Comparison of ENCODE assay signal across 26 cellular contexts in genomic region chr2:176075476-176075875, GRCh38. TPM values are rescaled to one million over a fixed set of nuclear protein-coding genes. Genes with fewer than 3 reads are reported as not detected.
DNase-seq lines count a peak whose midpoint lies in the region; ATAC-seq, FAIRE-seq and TF ChIP-seq lines count a peak whose summit lies in the region.
"Had no signal": no experiment of that assay in that cellular context is flagged by ENCODE, and none has a peak within 500 bp of the region (broad histone marks: within the 10 kb centered on the region; RNA-seq: fewer than 3 reads in every experiment).

No MANE protein-coding gene starts in this region.

- H3K27ac Mint-ChIP-seq in activated naive CD4-positive, alpha-beta T cell treated with anti-CD3 and anti-CD28 coated beads, Interleukin-2, amount 10 ng/mL, durations not matched to agents 7 days and 5 days = no peak overlapping the region
- H3K27ac Mint-ChIP-seq in Caco-2 (ENCODE audit: unreplicated experiment) = no peak overlapping the region
- H3K27ac Mint-ChIP-seq: activated CD4-positive, alpha-beta memory T cell treated with anti-CD3 and anti-CD28 coated beads for 36 hours; stimulated activated effector memory CD8-positive, alpha-beta T cell treated with anti-CD3 and anti-CD28 coated beads, Interleukin-12 subunit alpha, Interleukin-12 subunit beta, amount 100 ng/mL, for 72 hours; T-helper 2 cell treated with Interferon-gamma antibody and Interleukin-4, amounts not matched to agents 5 μg/mL and 100 μg/mL, for 36 hours had no signal

- H2AFZ ChIP-seq in K562 (ENCODE audit: low read depth, low read length) (peak overlapping the region; percentile 48; the same call in 1 of the 2 replicates), neural cell (ENCODE audit: low read depth, low read length) (no peak overlapping the region), SK-N-SH (ENCODE audit: low read depth) (no peak overlapping the region)

- H3K79me2 ChIP-seq in K562 (ENCODE audit: control insufficient read depth, insufficient read depth, low read length) (no peaks in the 10 kb centered on the region), neural cell (replicated peaks; ENCODE audit: insufficient read depth, low read length) (no peaks in the 10 kb centered on the region), SK-N-SH (ENCODE audit: insufficient read depth) (no peaks in the 10 kb centered on the region)

- H3F3A ChIP-seq in neural cell (ENCODE audit: insufficient read depth, low read length, poor library complexity, severe bottlenecking) (no peaks in the 10 kb centered on the region), SK-N-SH (replicated peaks; ENCODE audit: insufficient read depth) (peaks cover 3% of the 10 kb centered on the region)

- H3K4me3 ChIP-seq in K562 (no peak overlapping the region), neural cell (ENCODE audit: low read length) (no peak overlapping the region), SK-N-SH (ENCODE audit: low read depth in 2 of 2, low read length in 1 of 2) (no peak overlapping the region), prostate gland (no peak overlapping the region), Caco-2 (ENCODE audit: low read depth, low read length) (no peak overlapping the region)
- H3K4me3 ChIP-seq: ovary had no signal

- no peaks in the 10 kb centered on the region; the same call in 1 of the 2 replicates for H4K20me1 ChIP-seq in K562 (replicated peaks; ENCODE audit: control insufficient read depth, insufficient read depth, low read length)
- no peaks in the 10 kb centered on the region for H4K20me1 ChIP-seq in neural cell (ENCODE audit: insufficient read depth)
- no peaks in the 10 kb centered on the region for H4K20me1 ChIP-seq in SK-N-SH (ENCODE audit: insufficient read depth)

- no TSS peak for BruUV-seq in K562 (replicated peaks; lab: Mats Ljungman, UMichigan)
- no TSS peak for BruUV-seq in Caco-2 (replicated peaks; lab: Mats Ljungman, UMichigan)

- no peaks in the 10 kb centered on the region for H3K9me3 ChIP-seq in ES-I3 (ENCODE audit: control insufficient read depth, insufficient read depth, low read length)
- H3K9me3 ChIP-seq in K562 (replicated peaks; ENCODE audit: control insufficient read depth, insufficient read depth, low read depth, low read length) = no peaks in the 10 kb centered on the region
- peaks cover 4% of the 10 kb centered on the region for H3K9me3 ChIP-seq in neural cell (ENCODE audit: low read length)
- H3K9me3 ChIP-seq in SK-N-SH = no peaks in the 10 kb centered on the region
- no peaks in the 10 kb centered on the region for H3K9me3 ChIP-seq in prostate gland
- H3K9me3 ChIP-seq in Caco-2 = peaks cover under 1% of the 10 kb centered on the region; the same call in 1 of the 2 replicates
- H3K9me3 ChIP-seq: ovary had no signal

- intact Hi-C loops in K562 (cut with micrococcal nuclease) = loop anchor here (10.0 kb wide), 1 partner anchor 211 kb away; no protein-coding TSS in a partner anchor
- intact Hi-C loops in prostate gland (cut with DNase I) = loop anchor here (5.0 kb wide), 1 partner anchor 73 kb away; the partner anchor contains the start of gene LNPK
- intact Hi-C loops in Caco-2 (cut with micrococcal nuclease; ENCODE audit: unreplicated experiment) = no loop called here

- TF ChIP-seq CTCF in K562 (IDR thresholded peaks at IDR 0.05 in 2 of 3, conservative IDR thresholded peaks at IDR 0.05 in 1 of 3; ENCODE audit: insufficient read depth in 2 of 3, low read depth in 1 of 3, low read length in 3 of 3) (no peak), neural cell (IDR thresholded peaks at IDR 0.05; ENCODE audit: poor library complexity, severe bottlenecking) (no peak), SK-N-SH (IDR thresholded peaks at IDR 0.05) (no peak), prostate gland (IDR thresholded peaks at IDR 0.05) (no peak), Caco-2 (IDR thresholded peaks at IDR 0.05; ENCODE audit: insufficient read depth in 1 of 2, low read depth in 1 of 2, low read length in 1 of 2, severe bottlenecking in 1 of 2, unreplicated experiment in 1 of 2) (no peak)

- peak overlapping the region; percentile 39; the same call in 1 of the 2 replicates for H3K9ac ChIP-seq in ES-I3 (ENCODE audit: low read depth, low read length)
- H3K9ac ChIP-seq in K562 (ENCODE audit: insufficient read depth in 1 of 2, low read depth in 2 of 2, low read length in 2 of 2) = no peak overlapping the region
- H3K9ac ChIP-seq in neural cell (ENCODE audit: low read length) = no peak overlapping the region
- no peak overlapping the region for H3K9ac ChIP-seq in SK-N-SH

- no peaks in the 10 kb centered on the region for H3K9me1 ChIP-seq in K562 (ENCODE audit: control insufficient read depth, insufficient read depth, low read length)

- 3% methylated on average over 15 of the region's 15 CpGs for WGBS in K562 (ENCODE audit: insufficient coverage, low coverage, missing lambda C conversion rate)
- WGBS in SK-N-SH (ENCODE audit: low lambda C conversion rate) = 60% methylated on average over 15 of the region's 15 CpGs
- WGBS in prostate gland = 8% methylated on average over 15 of the region's 15 CpGs

- CTCF ChIA-PET in K562 (lab: Yijun Ruan, JAX; ENCODE audit: low intra/inter-chr PET ratio) = no interaction called here
- CTCF ChIA-PET in SK-N-SH (lab: Yijun Ruan, JAX) = interaction anchor here (0.6 to 3.3 kb wide), 6 partner anchors 10 to 660 kb away, joined by 3 to 10 read pairs (median 4); partner anchors contain the start of gene HOXD13
- CTCF ChIA-PET in activated naive CD4-positive, alpha-beta T cell treated with anti-CD3 and anti-CD28 coated beads, Interleukin-2, amount 10 ng/mL, durations not matched to agents 7 days and 5 days (lab: Charles Lee) = interaction anchor here (0.6 kb wide), 1 partner anchor 39 kb away, joined by 3 read pairs; no protein-coding TSS in a partner anchor
- CTCF ChIA-PET in Caco-2 (lab: Charles Lee) = interaction anchor here (0.5 kb wide), 1 partner anchor 755 kb away, joined by 4 read pairs; no protein-coding TSS in a partner anchor

- H3K27ac ChIP-seq in K562 (ENCODE audit: extremely low read depth, low read depth, low read length) (no peak overlapping the region), neural cell (ENCODE audit: low read length) (no peak overlapping the region), SK-N-SH (ENCODE audit: low read depth in 2 of 2, low read length in 1 of 2) (no peak overlapping the region), prostate gland (no peak overlapping the region)
- H3K27ac ChIP-seq: ovary had no signal

- peaks cover 11% of the 10 kb centered on the region for H3K9me3 Mint-ChIP-seq in activated naive CD4-positive, alpha-beta T cell treated with anti-CD3 and anti-CD28 coated beads, Interleukin-2, amount 10 ng/mL, durations not matched to agents 7 days and 5 days
- no peaks in the 10 kb centered on the region for H3K9me3 Mint-ChIP-seq in Caco-2 (ENCODE audit: unreplicated experiment)

- FAIRE-seq in K562 (lab: Jason Lieb, UNC) = no peak
- FAIRE-seq: frontal cortex, GM12891, H54 had no signal

- H3K27me3 Mint-ChIP-seq in activated naive CD4-positive, alpha-beta T cell treated with anti-CD3 and anti-CD28 coated beads, Interleukin-2, amount 10 ng/mL, durations not matched to agents 7 days and 5 days = peaks cover 83% of the 10 kb centered on the region
- H3K27me3 Mint-ChIP-seq in Caco-2 (ENCODE audit: insufficient read depth, unreplicated experiment) = peaks cover 29% of the 10 kb centered on the region

- H3K27me3 ChIP-seq in K562 (ENCODE audit: control insufficient read depth in 2 of 2, insufficient read depth in 2 of 2, low read length in 2 of 2) = peaks cover 60 to 62% of the 10 kb centered on the region in 2 experiments
- peaks cover 98% of the 10 kb centered on the region for H3K27me3 ChIP-seq in neural cell (ENCODE audit: insufficient read depth, low read depth, low read length)
- peaks cover 25% of the 10 kb centered on the region for H3K27me3 ChIP-seq in SK-N-SH (ENCODE audit: insufficient read depth)
- peaks cover 11% of the 10 kb centered on the region for H3K27me3 ChIP-seq in prostate gland (replicated peaks; ENCODE audit: insufficient read depth)
- peaks cover 3% of the 10 kb centered on the region; the same call in 1 of the 2 replicates for H3K27me3 ChIP-seq in Caco-2 (replicated peaks; ENCODE audit: control insufficient read depth, insufficient read depth, low read length)

- TF ChIP-seq EP300 in K562 (IDR thresholded peaks at IDR 0.05; ENCODE audit: low read length) (no peak), neural cell (conservative IDR thresholded peaks at IDR 0.05; ENCODE audit: poor library complexity, severe bottlenecking) (no peak), SK-N-SH (IDR thresholded peaks at IDR 0.05; ENCODE audit: borderline replicate concordance in 1 of 2, low read depth in 1 of 2, low read length in 1 of 2) (no peak)

- H3K36me3 ChIP-seq in ES-I3 (ENCODE audit: insufficient read depth, low read length) = no peaks in the 10 kb centered on the region
- H3K36me3 ChIP-seq in K562 (ENCODE audit: control insufficient read depth, insufficient read depth, low read length) = no peaks in the 10 kb centered on the region
- H3K36me3 ChIP-seq in neural cell (ENCODE audit: insufficient read depth, low read length) = no peaks in the 10 kb centered on the region
- no peaks in the 10 kb centered on the region for H3K36me3 ChIP-seq in SK-N-SH (replicated peaks in 1 of 2; ENCODE audit: control insufficient read depth in 1 of 2, insufficient read depth in 2 of 2, low read length in 1 of 2)
- no peaks in the 10 kb centered on the region for H3K36me3 ChIP-seq in prostate gland
- no peaks in the 10 kb centered on the region for H3K36me3 ChIP-seq in Caco-2 (ENCODE audit: control insufficient read depth, insufficient read depth, low read length)
- H3K36me3 ChIP-seq: ovary had no signal

- ATAC-seq in K562 = no peak
- ATAC-seq: PC-3; stimulated activated effector memory CD8-positive, alpha-beta T cell treated with anti-CD3 and anti-CD28 coated beads, Interleukin-12 subunit alpha, Interleukin-12 subunit beta, amount 100 ng/mL, for 72 hours had no signal

- H3K4me1 ChIP-seq in ES-I3 (ENCODE audit: insufficient read depth, low read length) = no peaks in the 10 kb centered on the region
- H3K4me1 ChIP-seq in K562 (replicated peaks in 1 of 2; ENCODE audit: control insufficient read depth in 2 of 2, insufficient read depth in 2 of 2, low read length in 2 of 2) = peaks cover 3 to 24% of the 10 kb centered on the region in 2 experiments; a peak in 3 of 5 replicates
- H3K4me1 ChIP-seq in SK-N-SH (ENCODE audit: control insufficient read depth in 1 of 2, insufficient read depth in 2 of 2, low read depth in 1 of 2, low read length in 1 of 2) = peaks cover 0 to 5% of the 10 kb centered on the region in 2 experiments; a peak in 1 of 4 replicates
- no peaks in the 10 kb centered on the region for H3K4me1 ChIP-seq in prostate gland (replicated peaks)
- H3K4me1 ChIP-seq in Caco-2 = 0 out of 2 replicates have a peak, but pooled peaks cover 3% of the 10 kb centered on the region

- TF ChIP-seq POLR2A in K562 (conservative IDR thresholded peaks at IDR 0.05) (no peak), prostate gland (IDR thresholded peaks at IDR 0.05) (no peak)

- peaks cover 6% of the 10 kb centered on the region for H3K36me3 Mint-ChIP-seq in activated naive CD4-positive, alpha-beta T cell treated with anti-CD3 and anti-CD28 coated beads, Interleukin-2, amount 10 ng/mL, durations not matched to agents 7 days and 5 days
- no peaks in the 10 kb centered on the region for H3K36me3 Mint-ChIP-seq in Caco-2 (ENCODE audit: insufficient read depth, unreplicated experiment)

- POLR2A ChIA-PET in K562 (lab: Yijun Ruan, JAX) (interaction anchor here (0.7 to 1.0 kb wide), 2 partner anchors 73 to 1394 kb away, joined by 3 read pairs; partner anchors contain the start of gene LNPK), SK-N-SH (lab: Yijun Ruan, JAX) (no interaction called here), Caco-2 (lab: Charles Lee) (no interaction called here)

- in situ Hi-C loops in K562 (cut with MboI) = loop anchor here (10.0 to 25.0 kb wide), 2 partner anchors 391 to 1038 kb away; no protein-coding TSS in a partner anchor

- H3K9me2 ChIP-seq in neural cell (ENCODE audit: insufficient read depth, low read length) (no peaks in the 10 kb centered on the region), SK-N-SH (no peaks in the 10 kb centered on the region)

- DNase-seq in NCI-H1694 treated with DMSO at 0.1 percent for 48 hours (lab: John Stamatoyannopoulos, UW) (peak; percentile 90), K562 (ENCODE audit: extremely low read depth in 1 of 4, low spot score in 3 of 4) (peak in 1 of 4 experiments; percentile 37), SK-N-SH (no peak), prostate gland (ENCODE audit: low spot score) (no peak), Caco-2 (no peak)
- DNase-seq in activated naive CD4-positive, alpha-beta T cell treated with anti-CD3 and anti-CD28 coated beads, Interleukin-2, amount 10 ng/mL, durations not matched to agents 7 days and 5 days = no peak
- DNase-seq: activated CD4-positive, alpha-beta memory T cell treated with anti-CD3 and anti-CD28 coated beads for 36 hours; activated naive CD4-positive, alpha-beta T cell treated with Interleukin-2 at 50 U/mL for 16 hours; CD4-positive, alpha-beta memory T cell; DMS153; NCI-H748 treated with DMSO at 0.1 percent for 48 hours; ovary; PC-3 had no signal

- TF ChIP-seq RAD21 in K562 (CRISPR knock-in tag; conservative IDR thresholded peaks at IDR 0.05 in 1 of 2, IDR thresholded peaks at IDR 0.05 in 1 of 2) = no peak
- no peak for TF ChIP-seq RAD21 in neural cell (conservative IDR thresholded peaks at IDR 0.05)
- TF ChIP-seq RAD21 in SK-N-SH (IDR thresholded peaks at IDR 0.05; ENCODE audit: low read length) = no peak

- H3K4me2 ChIP-seq in K562 (ENCODE audit: insufficient read depth, low read length) (peak overlapping the region; percentile 54), neural cell (ENCODE audit: low read length) (no peak overlapping the region), SK-N-SH (no peak overlapping the region)

- H3K4me1 Mint-ChIP-seq in activated naive CD4-positive, alpha-beta T cell treated with anti-CD3 and anti-CD28 coated beads, Interleukin-2, amount 10 ng/mL, durations not matched to agents 7 days and 5 days = peaks cover 7% of the 10 kb centered on the region
- peaks cover 7% of the 10 kb centered on the region for H3K4me1 Mint-ChIP-seq in Caco-2 (ENCODE audit: low read depth, unreplicated experiment)

- H3K4me3 Mint-ChIP-seq in activated naive CD4-positive, alpha-beta T cell treated with anti-CD3 and anti-CD28 coated beads, Interleukin-2, amount 10 ng/mL, durations not matched to agents 7 days and 5 days = no peak overlapping the region
- H3K4me3 Mint-ChIP-seq in Caco-2 (ENCODE audit: unreplicated experiment) = no peak overlapping the region
- H3K4me3 Mint-ChIP-seq: activated CD4-positive, alpha-beta memory T cell treated with anti-CD3 and anti-CD28 coated beads for 36 hours; central memory CD8-positive, alpha-beta T cell; stimulated activated effector memory CD8-positive, alpha-beta T cell treated with anti-CD3 and anti-CD28 coated beads, Interleukin-12 subunit alpha, Interleukin-12 subunit beta, amount 100 ng/mL, for 72 hours; T-helper 2 cell treated with Interferon-gamma antibody and Interleukin-4, amounts not matched to agents 5 μg/mL and 100 μg/mL, for 36 hours had no signal

RNA-seq across cellular contexts. Expression of gene EVX2, which starts 8.3 kb away (rescaled TPM):
- 0.09 TPM in 1 of 2 replicates, not detected in the other for total RNA-seq in K562 (2011; cell fraction: chromatin; rRNA removed; ENCODE audit: low replicate concordance)
- total RNA-seq in K562 (2011; cell fraction: nucleolus; rRNA removed) = not detected in 2 replicates
- total RNA-seq in K562 (2011; cell fraction: nucleoplasm; rRNA removed) = 0.07 TPM in 1 of 2 replicates, not detected in the other
- total RNA-seq in K562 (2014; rRNA removed) (0.04 TPM in 1 of 2 replicates, not detected in the other), K562 (2014; rRNA removed; fragmentation: Illumina TruSeq; extraction: Trizol) (not detected in 2 replicates), K562 (2015; rRNA removed; fragmentation: Illumina TruSeq; extraction: Trizol) (not detected in 2 replicates), K562 (2021) (not detected in 2 replicates), prostate gland (1 to 10 TPM; 1.2 to 1.6 TPM), Caco-2 (2022) (0.07 TPM in 1 of 2 replicates, not detected in the other)
- polyA plus RNA-seq in K562 (2011; rRNA removed) (not detected in 2 replicates), K562 (2014; fragmentation: Illumina TruSeq; extraction: Trizol) (not detected in 2 replicates), K562 (2014; fragmentation: Nextera tagmentation; extraction: Ambion mirVana) (not detected), K562 (2014; rRNA removed) (not detected in 2 replicates), neural cell (not detected in 2 replicates), SK-N-SH (2012; rRNA removed) (not detected in 2 replicates)
- polyA plus RNA-seq in K562 (2011; cell fraction: cytosol; rRNA removed) = not detected in 2 replicates
- not detected in 2 replicates for polyA plus RNA-seq in K562 (2011; cell fraction: nucleus; rRNA removed)
- 0.01 TPM in 1 of 2 replicates, not detected in the other for polyA plus RNA-seq in K562 (2012)
- not detected in 2 replicates for polyA minus RNA-seq in K562 (2011; rRNA and poly(A)+ RNA removed)
- not detected in 2 replicates for polyA minus RNA-seq in K562 (2011; cell fraction: cytosol; rRNA and poly(A)+ RNA removed)
- not detected in 2 replicates for polyA minus RNA-seq in K562 (2011; cell fraction: nucleus; rRNA and poly(A)+ RNA removed)
- polyA minus RNA-seq in neural cell = not detected in 2 replicates
- polyA plus RNA-seq in SK-N-SH (2012; cell fraction: cytosol; rRNA removed) = not detected in 2 replicates
- 0.01 TPM in 1 of 2 replicates, not detected in the other for polyA plus RNA-seq in SK-N-SH (2012; cell fraction: nucleus; rRNA removed)
- total RNA-seq: activated CD4-positive, alpha-beta memory T cell treated with anti-CD3 and anti-CD28 coated beads for 36 hours; CD4-positive, alpha-beta memory T cell; frontal cortex; kidney epithelial cell; lung microvascular endothelial cell; myocyte; ovary; PC-3 had no signal
- polyA plus RNA-seq: CD4-positive, alpha-beta memory T cell; esophagus; ovary; thymus had no signal

RNA-seq across cellular contexts. Expression of gene HOXD13, which starts 17.0 kb away (rescaled TPM):
- total RNA-seq in K562 (2011; cell fraction: chromatin; rRNA removed; ENCODE audit: low replicate concordance) = not detected in 2 replicates
- not detected in 2 replicates for total RNA-seq in K562 (2011; cell fraction: nucleolus; rRNA removed)
- not detected in 2 replicates for total RNA-seq in K562 (2011; cell fraction: nucleoplasm; rRNA removed)
- total RNA-seq in K562 (2014; rRNA removed) (not detected in 2 replicates), K562 (2014; rRNA removed; fragmentation: Illumina TruSeq; extraction: Trizol) (not detected in 2 replicates), K562 (2015; rRNA removed; fragmentation: Illumina TruSeq; extraction: Trizol) (not detected in 2 replicates), K562 (2021) (not detected in 2 replicates), prostate gland (10 to 100 TPM; 10.6 to 11.8 TPM), Caco-2 (2022) (not detected in 2 replicates)
- polyA plus RNA-seq in K562 (2011; rRNA removed) (0.03 TPM in 1 of 2 replicates, not detected in the other), K562 (2014; fragmentation: Illumina TruSeq; extraction: Trizol) (0.04 TPM in 1 of 2 replicates, not detected in the other), K562 (2014; fragmentation: Nextera tagmentation; extraction: Ambion mirVana) (not detected), K562 (2014; rRNA removed) (not detected in 2 replicates), neural cell (not detected in 2 replicates), SK-N-SH (2012; rRNA removed) (not detected in 2 replicates)
- 0.07 TPM in 1 of 2 replicates, not detected in the other for polyA plus RNA-seq in K562 (2011; cell fraction: cytosol; rRNA removed)
- not detected in 2 replicates for polyA plus RNA-seq in K562 (2011; cell fraction: nucleus; rRNA removed)
- polyA plus RNA-seq in K562 (2012) = 0.04 TPM in 1 of 2 replicates, not detected in the other
- not detected in 2 replicates for polyA minus RNA-seq in K562 (2011; rRNA and poly(A)+ RNA removed)
- polyA minus RNA-seq in K562 (2011; cell fraction: cytosol; rRNA and poly(A)+ RNA removed) = not detected in 2 replicates
- not detected in 2 replicates for polyA minus RNA-seq in K562 (2011; cell fraction: nucleus; rRNA and poly(A)+ RNA removed)
- polyA minus RNA-seq in neural cell = not detected in 2 replicates
- polyA plus RNA-seq in SK-N-SH (2012; cell fraction: cytosol; rRNA removed) = 0.01 TPM in 1 of 2 replicates, not detected in the other
- not detected in 2 replicates for polyA plus RNA-seq in SK-N-SH (2012; cell fraction: nucleus; rRNA removed)
- total RNA-seq: activated CD4-positive, alpha-beta memory T cell treated with anti-CD3 and anti-CD28 coated beads for 36 hours; CD4-positive, alpha-beta memory T cell; frontal cortex; kidney epithelial cell; lung microvascular endothelial cell; myocyte; ovary had no signal
- polyA plus RNA-seq: CD4-positive, alpha-beta memory T cell; esophagus; ovary had no signal

RNA-seq across cellular contexts. Expression of gene HOXD12, which starts 24.1 kb away (rescaled TPM):
- not detected in 2 replicates for total RNA-seq in K562 (2011; cell fraction: chromatin; rRNA removed; ENCODE audit: low replicate concordance)
- not detected in 2 replicates for total RNA-seq in K562 (2011; cell fraction: nucleolus; rRNA removed)
- total RNA-seq in K562 (2011; cell fraction: nucleoplasm; rRNA removed) = not detected in 2 replicates
- total RNA-seq in K562 (2014; rRNA removed) (not detected in 2 replicates), K562 (2014; rRNA removed; fragmentation: Illumina TruSeq; extraction: Trizol) (not detected in 2 replicates), K562 (2015; rRNA removed; fragmentation: Illumina TruSeq; extraction: Trizol) (not detected in 2 replicates), K562 (2021) (not detected in 2 replicates), prostate gland (under 1 TPM in 1 of 2 donors, not detected in 1; 0.36 TPM), Caco-2 (2022) (not detected in 2 replicates)
- polyA plus RNA-seq in K562 (2011; rRNA removed) (not detected in 2 replicates), K562 (2014; fragmentation: Illumina TruSeq; extraction: Trizol) (not detected in 2 replicates), K562 (2014; fragmentation: Nextera tagmentation; extraction: Ambion mirVana) (not detected), K562 (2014; rRNA removed) (not detected in 2 replicates), neural cell (not detected in 2 replicates), SK-N-SH (2012; rRNA removed) (not detected in 2 replicates)
- polyA plus RNA-seq in K562 (2011; cell fraction: cytosol; rRNA removed) = not detected in 2 replicates
- not detected in 2 replicates for polyA plus RNA-seq in K562 (2011; cell fraction: nucleus; rRNA removed)
- not detected in 2 replicates for polyA plus RNA-seq in K562 (2012)
- not detected in 2 replicates for polyA minus RNA-seq in K562 (2011; rRNA and poly(A)+ RNA removed)
- polyA minus RNA-seq in K562 (2011; cell fraction: cytosol; rRNA and poly(A)+ RNA removed) = not detected in 2 replicates
- not detected in 2 replicates for polyA minus RNA-seq in K562 (2011; cell fraction: nucleus; rRNA and poly(A)+ RNA removed)
- not detected in 2 replicates for polyA minus RNA-seq in neural cell
- not detected in 2 replicates for polyA plus RNA-seq in SK-N-SH (2012; cell fraction: cytosol; rRNA removed)
- polyA plus RNA-seq in SK-N-SH (2012; cell fraction: nucleus; rRNA removed) = not detected in 2 replicates
- total RNA-seq: activated CD4-positive, alpha-beta memory T cell treated with anti-CD3 and anti-CD28 coated beads for 36 hours; CD4-positive, alpha-beta memory T cell; frontal cortex; kidney epithelial cell; lung microvascular endothelial cell; myocyte; ovary; PC-3 had no signal
- polyA plus RNA-seq: CD4-positive, alpha-beta memory T cell; esophagus; ovary; thymus had no signal

RNA-seq across cellular contexts. Expression of gene HOXD11, which starts 31.6 kb away (rescaled TPM):
- total RNA-seq in K562 (2011; cell fraction: chromatin; rRNA removed; ENCODE audit: low replicate concordance) = not detected in 2 replicates
- not detected in 2 replicates for total RNA-seq in K562 (2011; cell fraction: nucleolus; rRNA removed)
- not detected in 2 replicates for total RNA-seq in K562 (2011; cell fraction: nucleoplasm; rRNA removed)
- not detected in 2 replicates for total RNA-seq in K562 (2014; rRNA removed)
- total RNA-seq in K562 (2014; rRNA removed; fragmentation: Illumina TruSeq; extraction: Trizol) = not detected in 2 replicates
- total RNA-seq in K562 (2015; rRNA removed; fragmentation: Illumina TruSeq; extraction: Trizol) = not detected in 2 replicates
- total RNA-seq in K562 (2021) = not detected in 2 replicates
- polyA plus RNA-seq in K562 (2011; rRNA removed) = not detected in 2 replicates
- polyA plus RNA-seq in K562 (2011; cell fraction: cytosol; rRNA removed) = not detected in 2 replicates
- not detected in 2 replicates for polyA plus RNA-seq in K562 (2011; cell fraction: nucleus; rRNA removed)
- polyA plus RNA-seq in K562 (2012) = not detected in 2 replicates
- not detected in 2 replicates for polyA plus RNA-seq in K562 (2014; fragmentation: Illumina TruSeq; extraction: Trizol)
- not detected for polyA plus RNA-seq in K562 (2014; fragmentation: Nextera tagmentation; extraction: Ambion mirVana)
- not detected in 2 replicates for polyA plus RNA-seq in K562 (2014; rRNA removed)
- not detected in 2 replicates for polyA minus RNA-seq in K562 (2011; rRNA and poly(A)+ RNA removed)
- not detected in 2 replicates for polyA minus RNA-seq in K562 (2011; cell fraction: cytosol; rRNA and poly(A)+ RNA removed)
- polyA minus RNA-seq in K562 (2011; cell fraction: nucleus; rRNA and poly(A)+ RNA removed) = not detected in 2 replicates
- not detected in 2 replicates for polyA plus RNA-seq in neural cell
- polyA minus RNA-seq in neural cell = not detected in 2 replicates
- polyA plus RNA-seq in SK-N-SH (2012; rRNA removed) = not detected in 2 replicates
- polyA plus RNA-seq in SK-N-SH (2012; cell fraction: cytosol; rRNA removed) = not detected in 2 replicates
- not detected in 2 replicates for polyA plus RNA-seq in SK-N-SH (2012; cell fraction: nucleus; rRNA removed)
- total RNA-seq in prostate gland = 10 to 100 TPM in 1 of 2 donors, 1 to 10 TPM in 1; 8.0 to 14.9 TPM
- not detected in 2 replicates for total RNA-seq in Caco-2 (2022)
- total RNA-seq: activated CD4-positive, alpha-beta memory T cell treated with anti-CD3 and anti-CD28 coated beads for 36 hours; CD4-positive, alpha-beta memory T cell; frontal cortex; lung microvascular endothelial cell; myocyte; PC-3 had no signal
- polyA plus RNA-seq: CD4-positive, alpha-beta memory T cell had no signal

RNA-seq across cellular contexts. Expression of gene HOXD10, which starts 41.1 kb away (rescaled TPM):
- not detected in 2 replicates for total RNA-seq in K562 (2011; cell fraction: chromatin; rRNA removed; ENCODE audit: low replicate concordance)
- total RNA-seq in K562 (2011; cell fraction: nucleolus; rRNA removed) = not detected in 2 replicates
- not detected in 2 replicates for total RNA-seq in K562 (2011; cell fraction: nucleoplasm; rRNA removed)
- total RNA-seq in K562 (2014; rRNA removed) (not detected in 2 replicates), K562 (2014; rRNA removed; fragmentation: Illumina TruSeq; extraction: Trizol) (not detected in 2 replicates), K562 (2015; rRNA removed; fragmentation: Illumina TruSeq; extraction: Trizol) (not detected in 2 replicates), K562 (2021) (not detected in 2 replicates), prostate gland (10 to 100 TPM; 10.4 to 32.5 TPM), Caco-2 (2022) (not detected in 2 replicates)
- polyA plus RNA-seq in K562 (2011; rRNA removed) (not detected in 2 replicates), K562 (2014; fragmentation: Illumina TruSeq; extraction: Trizol) (not detected in 2 replicates), K562 (2014; fragmentation: Nextera tagmentation; extraction: Ambion mirVana) (not detected), K562 (2014; rRNA removed) (not detected in 2 replicates), neural cell (not detected in 2 replicates), SK-N-SH (2012; rRNA removed) (0.03 and 0.10 TPM in 2 replicates)
- polyA plus RNA-seq in K562 (2011; cell fraction: cytosol; rRNA removed) = not detected in 2 replicates
- polyA plus RNA-seq in K562 (2011; cell fraction: nucleus; rRNA removed) = not detected in 2 replicates
- not detected in 2 replicates for polyA plus RNA-seq in K562 (2012)
- not detected in 2 replicates for polyA minus RNA-seq in K562 (2011; rRNA and poly(A)+ RNA removed)
- polyA minus RNA-seq in K562 (2011; cell fraction: cytosol; rRNA and poly(A)+ RNA removed) = not detected in 2 replicates
- not detected in 2 replicates for polyA minus RNA-seq in K562 (2011; cell fraction: nucleus; rRNA and poly(A)+ RNA removed)
- polyA minus RNA-seq in neural cell = not detected in 2 replicates
- polyA plus RNA-seq in SK-N-SH (2012; cell fraction: cytosol; rRNA removed) = 0.04 TPM in 2 replicates
- polyA plus RNA-seq in SK-N-SH (2012; cell fraction: nucleus; rRNA removed) = 0.06 TPM in 1 of 2 replicates, not detected in the other
- total RNA-seq: activated CD4-positive, alpha-beta memory T cell treated with anti-CD3 and anti-CD28 coated beads for 36 hours; CD4-positive, alpha-beta memory T cell; frontal cortex; myocyte; PC-3 had no signal
- polyA plus RNA-seq: CD4-positive, alpha-beta memory T cell had no signal

Comparison
In these comparisons a context has a peak if more than half of its experiments do, and no peak if none do; other contexts are left out.
1. RNA of gene HOXD13, which starts 17.0 kb away (total RNA-seq): 10.6 to 11.8 TPM in prostate gland; not detected in Caco-2 and not detected in K562; every median in the first group is over 10 times any median in the second.